ENCODE assay signal across 7 cellular contexts in genomic region chr11:20364412-20364792, GRCh38. TPM values are rescaled to one million over a fixed set of nuclear protein-coding genes. Genes with fewer than 3 reads are reported as not detected.
DNase-seq lines count a peak whose midpoint lies in the region; ATAC-seq and TF ChIP-seq lines count a peak whose summit lies in the region.

No MANE protein-coding gene starts in this region.

- H3K4me1 ChIP-seq in foreskin keratinocyte (peaks cover 28% of the 10 kb centered on the region), sigmoid colon (peaks cover 0 to 46% (median 31%) of the 10 kb centered on the region in 4 donors)

- WGBS in sigmoid colon, 2 donors = 10 to 57% methylated on average over 2 of the region's 2 CpGs

- no peaks in the 10 kb centered on the region for H3K9me3 ChIP-seq in sigmoid colon

- H3K27me3 ChIP-seq in foreskin keratinocyte = no peaks in the 10 kb centered on the region
- no peaks in the 10 kb centered on the region for H3K27me3 ChIP-seq in sigmoid colon

- peak overlapping the region; percentile 61 to 89 (median 78) for H3K4me3 ChIP-seq in sigmoid colon

- ATAC-seq in GM21529 (IDR thresholded peaks at IDR 0.05; ENCODE audit: unreplicated experiment) = peak; percentile 16
- peak; percentile 1 for ATAC-seq in foreskin keratinocyte
- no peak for ATAC-seq in GM18873 (IDR thresholded peaks at IDR 0.05; ENCODE audit: low FRiP score, unreplicated experiment)
- ATAC-seq in HG02759 (IDR thresholded peaks at IDR 0.05; ENCODE audit: unreplicated experiment) = no peak

- intact Hi-C loops in sigmoid colon (cut with DNase I) = loop anchor here (2.0 kb wide), 1 partner anchor 22 kb away; the partner anchor contains the start of gene PRMT3

- no peak for TF ChIP-seq POLR2A in sigmoid colon (IDR thresholded peaks at IDR 0.05)

- DNase-seq in SW480 (ENCODE audit: low spot score) (peak; percentile 22), foreskin keratinocyte (no peak), sigmoid colon (no peak)
- DNase-seq in stimulated activated CD4-positive, alpha-beta T cell treated with anti-CD3 and anti-CD28 coated beads, Interleukin-15, amount 100 ng/mL, for 24 hours = no peak

- TF ChIP-seq CTCF in foreskin keratinocyte (conservative IDR thresholded peaks at IDR 0.05) = no peak
- no peak for TF ChIP-seq CTCF in sigmoid colon (IDR thresholded peaks at IDR 0.05)

- H3K27ac ChIP-seq in foreskin keratinocyte (peak overlapping the region; percentile 95), sigmoid colon (peak overlapping the region; percentile 77 to 92 (median 84))

- no peaks in the 10 kb centered on the region for H3K36me3 ChIP-seq in sigmoid colon

- TF ChIP-seq EP300 in sigmoid colon (IDR thresholded peaks at IDR 0.05) = no peak

RNA-seq across cellular contexts. Expression of gene HTATIP2, which starts 0.9 kb away (rescaled TPM):
- total RNA-seq in foreskin keratinocyte (24.2 and 26.7 TPM in 2 replicates), sigmoid colon (10 to 100 TPM; 12.2 to 58.1 (median 39.5) TPM)
- polyA plus RNA-seq in foreskin keratinocyte (32.8 and 35.0 TPM in 2 replicates), sigmoid colon (100 to 1,000 TPM; 110 to 318 (median 166) TPM)

RNA-seq across cellular contexts. Expression of gene PRMT3, which starts 23.1 kb away (rescaled TPM):
- total RNA-seq in foreskin keratinocyte (22.4 and 26.5 TPM in 2 replicates), sigmoid colon (10 to 100 TPM; 15.3 to 18.4 (median 17.6) TPM)
- polyA plus RNA-seq in foreskin keratinocyte (10.5 and 12.7 TPM in 2 replicates), sigmoid colon (1 to 10 TPM; 4.9 to 8.5 (median 6.6) TPM)

Comparison
In these comparisons a context has a peak if more than half of its experiments do, and no peak if none do; other contexts are left out.
1. ATAC-seq: peak in GM21529 (single experiment) and foreskin keratinocyte (single experiment); none in GM18873 (single experiment) and HG02759 (single experiment).